Comparison of ENCODE assay signal across 9 cellular contexts in genomic region chr9:73152445-73152844, GRCh38. TPM values are rescaled to one million over a fixed set of nuclear protein-coding genes. Genes with fewer than 3 reads are reported as not detected.
A peak's percentile ranks its signal among the peaks of the same experiment; 100 is the strongest.
DNase-seq lines count a peak whose midpoint lies in the region; ATAC-seq, FAIRE-seq and TF ChIP-seq lines count a peak whose summit lies in the region.
"Had no signal": no experiment of that assay in that cellular context is flagged by ENCODE, and none has a peak within 500 bp of the region (broad histone marks: within the 10 kb centered on the region; RNA-seq: fewer than 3 reads in every experiment).

No MANE protein-coding gene starts in this region.

- H3K4me3 Mint-ChIP-seq in mesothelial cell of epicardium: peak overlapping the region; percentile 75

- H3K4me1 ChIP-seq in A549: peaks cover 48% of the 10 kb centered on the region
- H3K4me1 ChIP-seq in KMS-11 (ENCODE audit: low read depth, poor library complexity, severe bottlenecking): peaks cover 94% of the 10 kb centered on the region

- H4K20me1 ChIP-seq in KMS-11 (ENCODE audit: insufficient read depth): no peaks in the 10 kb centered on the region

- H3K36me3 ChIP-seq in KMS-11 (ENCODE audit: insufficient read depth): no peaks in the 10 kb centered on the region

- H3K27ac ChIP-seq in A549 (peak overlapping the region; percentile 89 to 94), KMS-11 (peak overlapping the region; percentile 11; the same call in 1 of the 2 replicates)

- peak in 1 of 2 experiments; percentile 3; a peak in 2 of 5 replicates for TF ChIP-seq RAD21 in A549 (conservative IDR thresholded peaks at IDR 0.05 in 1 of 2, IDR thresholded peaks at IDR 0.05 in 1 of 2)

- H3K4me3 ChIP-seq in A549: peak overlapping the region; percentile 62
- H3K4me3 ChIP-seq in KMS-11 (IDR thresholded peaks at IDR 0.05; ENCODE audit: insufficient read depth, low read depth, low read length): no peak overlapping the region
- peak overlapping the region; percentile 40 to 69 for H3K4me3 ChIP-seq in cardiac fibroblast (replicated peaks in 1 of 2; ENCODE audit: low read depth in 2 of 2, low read length in 2 of 2)

- peak overlapping the region; percentile 95 for H3K27ac Mint-ChIP-seq in mesothelial cell of epicardium

- no peak for TF ChIP-seq EP300 in A549 (IDR thresholded peaks at IDR 0.05)

- POLR2A ChIA-PET in A549 (lab: Yijun Ruan, JAX): interaction anchor here (0.6 to 3.4 kb wide), 10 partner anchors 9 to 787 kb away, joined by 3 to 43 read pairs (median 6); partner anchors contain the start of gene ZFAND5

- no peak overlapping the region; the same call in 1 of the 2 replicates for H3K9ac ChIP-seq in KMS-11

- H3K4me1 Mint-ChIP-seq in mesothelial cell of epicardium: peaks cover 71% of the 10 kb centered on the region

- no peak overlapping the region for H2AFZ ChIP-seq in KMS-11 (ENCODE audit: low read depth)

- H3K4me2 ChIP-seq in A549 (peak overlapping the region; percentile 89), KMS-11 (peak overlapping the region; percentile 55)

- TF ChIP-seq CTCF in A549 (IDR thresholded peaks at IDR 0.05) (no peak), KMS-11 (conservative IDR thresholded peaks at IDR 0.05; ENCODE audit: low read depth, low read length) (no peak), cardiac fibroblast (IDR thresholded peaks at IDR 0.05; ENCODE audit: low read depth, low read length) (no peak), mesothelial cell of epicardium (IDR thresholded peaks at IDR 0.05; ENCODE audit: unreplicated experiment) (no peak)

- H3K27me3 ChIP-seq in KMS-11 (ENCODE audit: insufficient read depth, low read depth): no peaks in the 10 kb centered on the region

- ATAC-seq in A549: peak in 1 of 2 experiments; percentile 57; a peak in 3 of 6 replicates
- no peak for ATAC-seq in GM21825 (IDR thresholded peaks at IDR 0.05; ENCODE audit: unreplicated experiment)

- intact Hi-C loops in posterior cingulate gyrus (cut with DNase I): no loop called here

- H3K79me2 ChIP-seq in KMS-11 (ENCODE audit: insufficient read depth, low read depth): no peaks in the 10 kb centered on the region

- FAIRE-seq in A549 (lab: Jason Lieb, UNC): peak; percentile 28

- H3K36me3 Mint-ChIP-seq in mesothelial cell of epicardium: no peaks in the 10 kb centered on the region

- peaks cover 3% of the 10 kb centered on the region for H3K9me3 Mint-ChIP-seq in mesothelial cell of epicardium

- CTCF ChIA-PET in A549 (lab: Yijun Ruan, JAX): interaction anchor here (0.7 to 1.7 kb wide), 8 partner anchors 15 to 539 kb away, joined by 3 to 12 read pairs (median 4); no protein-coding TSS in a partner anchor

- no peaks in the 10 kb centered on the region for H3K27me3 Mint-ChIP-seq in mesothelial cell of epicardium (ENCODE audit: low read depth)

- WGBS in A549 (ENCODE audit: missing lambda C conversion rate): 0% methylated on average over 1 of the region's 1 CpG

- DNase-seq in A549 (ENCODE audit: low read depth in 1 of 2, low spot score in 1 of 2) (no peak), cardiac fibroblast (ENCODE audit: low read depth in 2 of 2) (peak; percentile 74 to 77), mesothelial cell of epicardium (ENCODE audit: low spot score in 2 of 2, unreplicated experiment in 2 of 2) (no peak), cerebellum (ENCODE audit: low spot score) (no peak), posterior cingulate gyrus (no peak), cortex of kidney (lab: John Stamatoyannopoulos, UW) (no peak)
- DNase-seq: NCI-H345 had no signal

- H3K9me3 ChIP-seq in A549: no peaks in the 10 kb centered on the region

- TF ChIP-seq POLR2A in A549 (IDR thresholded peaks at IDR 0.05; ENCODE audit: low read length): no peak

TF ChIP-seq in A549, 52 proteins besides CTCF, POLR2A, EP300 and RAD21:
- peak; percentile 68 for TF ChIP-seq HOXA7 (CRISPR knock-in tag; IDR thresholded peaks at IDR 0.05)
- TF ChIP-seq RARB (CRISPR knock-in tag; IDR thresholded peaks at IDR 0.05): peak; percentile 61; the same call in 1 of the 2 replicates
- no peak for TF ChIP-seq RFX5 (IDR thresholded peaks at IDR 0.05)
- TF ChIP-seq SMC3 (IDR thresholded peaks at IDR 0.05): no peak
- no peak for TF ChIP-seq MAX (IDR thresholded peaks at IDR 0.05)
- no peak for TF ChIP-seq RNF2 (IDR thresholded peaks at IDR 0.05; ENCODE audit: borderline replicate concordance, low read depth)
- no peak; a peak in 1 of 4 replicates for TF ChIP-seq CEBPB (IDR thresholded peaks at IDR 0.05)
- no peak for TF ChIP-seq KDM1A (IDR thresholded peaks at IDR 0.05; ENCODE audit: low read depth)
- peak; percentile 39; the same call in 1 of the 2 replicates for TF ChIP-seq EHF (CRISPR knock-in tag; IDR thresholded peaks at IDR 0.05)
- no peak; the same call in 1 of the 2 replicates for TF ChIP-seq TFCP2L1 (CRISPR knock-in tag; IDR thresholded peaks at IDR 0.05)

RNA-seq across cellular contexts. Expression of gene ANXA1, which starts 0.8 kb away (rescaled TPM):
- polyA plus RNA-seq in A549 (2011; rRNA removed) (1,630 and 1,990 TPM in 2 replicates), A549 (2017; fragmentation: RNase III; extraction: RNeasy Plus Mini Kit Qiagen cat#74134 plus additional on column Dnase treatment) (1,437 to 1,601 TPM (median 1,494 TPM) in 3 replicates)
- polyA plus RNA-seq in A549 (2012; cell fraction: cytosol; rRNA removed): 803 and 959 TPM in 2 replicates
- 455 and 518 TPM in 2 replicates for polyA plus RNA-seq in A549 (2012; cell fraction: nucleus; rRNA removed)
- 502 and 534 TPM in 2 replicates for polyA minus RNA-seq in A549 (2011; rRNA and poly(A)+ RNA removed)
- total RNA-seq in mesothelial cell of epicardium (166 to 189 TPM (median 183 TPM) in 3 replicates), cerebellum (17.8 TPM)

Comparison
In these comparisons a context has a peak if more than half of its experiments do, and no peak if none do; other contexts are left out.
1. DNase-seq: peak in cardiac fibroblast (2 of 2); none in A549 (0 of 2), mesothelial cell of epicardium (0 of 2), cerebellum (single experiment), posterior cingulate gyrus (0 of 10) and cortex of kidney (single experiment).